Comparison of ENCODE assay signal across 9 cellular contexts in the genomic region with DNA sequence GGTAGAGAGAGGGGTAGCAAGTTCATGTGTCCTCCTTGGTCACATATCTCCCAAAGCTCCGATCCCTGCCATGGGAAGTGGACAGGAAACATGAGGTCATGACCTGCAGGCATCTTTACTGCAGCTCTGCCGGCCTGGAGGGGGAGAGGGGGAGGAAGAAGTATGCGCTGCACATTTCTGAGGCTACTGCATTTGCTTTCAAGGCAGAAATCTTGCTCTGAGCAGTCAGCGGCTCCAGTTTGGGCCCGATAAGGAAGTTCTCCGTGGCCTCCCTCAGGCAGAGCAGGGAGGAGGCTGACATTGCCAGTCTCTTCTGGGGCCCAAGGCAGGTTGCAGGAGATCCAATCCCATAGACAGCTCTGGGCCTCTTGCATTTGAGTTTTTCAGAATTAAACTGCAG. TPM values are rescaled to one million over a fixed set of nuclear protein-coding genes. Genes with fewer than 3 reads are reported as not detected.
DNase-seq lines count a peak whose midpoint lies in the region; ATAC-seq, FAIRE-seq and TF ChIP-seq lines count a peak whose summit lies in the region.
"Had no signal": no experiment of that assay in that cellular context is flagged by ENCODE, and none has a peak within 500 bp of the region (broad histone marks: within the 10 kb centered on the region; RNA-seq: fewer than 3 reads in every experiment).

No MANE protein-coding gene starts in this region.

- peak overlapping the region; percentile 55 for H2AK9ac ChIP-seq in IMR-90 (replicated peaks; ENCODE audit: low read depth, low read length, poor library complexity)

- TF ChIP-seq POLR2A in IMR-90 (IDR thresholded peaks at IDR 0.05; ENCODE audit: low read depth, low read length), result no peak

- FAIRE-seq in HTR-8/SVneo (lab: Jason Lieb, UNC), result no peak

- no peak overlapping the region for H2AK5ac ChIP-seq in IMR-90 (ENCODE audit: low read depth, low read length)

- peaks cover 4% of the 10 kb centered on the region; the same call in 1 of the 2 replicates for H4K20me1 ChIP-seq in IMR-90 (ENCODE audit: insufficient read depth, low read length)

- ATAC-seq in IMR-90 (ENCODE audit: low read depth), result no peak
- no peak for ATAC-seq in activated T-helper 17 cell treated with anti-CD3 and anti-CD28 coated beads, Interleukin-2, amount 50 U/mL, for 72 hours (replicated peaks)

- H3K9me3 ChIP-seq in IMR-90 (ENCODE audit: control insufficient read depth, insufficient read depth, low read length) (no peaks in the 10 kb centered on the region), mesodermal cell (ENCODE audit: control insufficient read depth, low read length) (no peaks in the 10 kb centered on the region)

- 0 out of 2 replicates have a peak overlapping the region, but pooled peaks have one; percentile 31 for H2BK20ac ChIP-seq in IMR-90 (ENCODE audit: low read depth, low read length)

- H3K9ac ChIP-seq in IMR-90 (ENCODE audit: low read depth, low read length), result no peak overlapping the region

- POLR2A ChIA-PET in IMR-90 (lab: Charles Lee; ENCODE audit: unreplicated experiment), result no interaction called here

- H4K8ac ChIP-seq in IMR-90 (ENCODE audit: low read depth in 2 of 2, low read length in 2 of 2), result no peak overlapping the region

- no peak overlapping the region for H2BK5ac ChIP-seq in IMR-90 (ENCODE audit: low read depth, low read length, poor library complexity, severe bottlenecking)

- H3K23ac ChIP-seq in IMR-90 (ENCODE audit: low read depth, low read length), result no peak overlapping the region

- in situ Hi-C loops in IMR-90 (cut with MboI; ENCODE audit: low sequenced_read_pairs), result loop anchor here (10.0 kb wide), 1 partner anchor 208 kb away; no protein-coding TSS in a partner anchor

- peaks cover 6 to 16% of the 10 kb centered on the region in 2 experiments for H3K79me1 ChIP-seq in IMR-90 (ENCODE audit: low read depth in 1 of 2, low read length in 2 of 2)

- H2AFZ ChIP-seq in IMR-90 (replicated peaks; ENCODE audit: low read length, poor library complexity), result peak overlapping the region; percentile 13

- peaks cover 11% of the 10 kb centered on the region; the same call in 1 of the 2 replicates for H3K4me1 ChIP-seq in IMR-90 (ENCODE audit: control insufficient read depth, insufficient read depth, low read length)
- peaks cover 52% of the 10 kb centered on the region for H3K4me1 ChIP-seq in mesodermal cell (ENCODE audit: control insufficient read depth, insufficient read depth, low read length, poor library complexity, severe bottlenecking)

- H3K36me3 Mint-ChIP-seq in CD14-positive monocyte, result peaks cover 15 to 19% of the 10 kb centered on the region in 2 donors
- peaks cover 26% of the 10 kb centered on the region for H3K36me3 Mint-ChIP-seq in activated T-helper 17 cell treated with anti-CD3 and anti-CD28 coated beads, Interleukin-2, amount 50 U/mL, for 72 hours (ENCODE audit: low read depth)

- H3K56ac ChIP-seq in IMR-90 (ENCODE audit: extremely low read depth, insufficient read depth, low read length), result no peak overlapping the region

- no peak for TF ChIP-seq CTCF in CD14-positive monocyte (IDR thresholded peaks at IDR 0.05)
- TF ChIP-seq CTCF in IMR-90 (conservative IDR thresholded peaks at IDR 0.05; ENCODE audit: low read depth, low read length), result no peak

- H3K36me3 ChIP-seq in IMR-90 (ENCODE audit: control insufficient read depth, insufficient read depth, low read length), result no peaks in the 10 kb centered on the region
- H3K36me3 ChIP-seq in mesodermal cell (ENCODE audit: control insufficient read depth, insufficient read depth, low read length), result no peaks in the 10 kb centered on the region

- no peak overlapping the region for H2BK15ac ChIP-seq in IMR-90 (ENCODE audit: low read depth, low read length)

- H3K4me3 ChIP-seq in IMR-90 (ENCODE audit: insufficient read depth, low read depth, low read length) (no peak overlapping the region), mesodermal cell (ENCODE audit: extremely low read depth, insufficient read depth, low read length, poor library complexity, severe bottlenecking) (no peak overlapping the region)

- H3K18ac ChIP-seq in IMR-90 (ENCODE audit: low read depth, low read length), result no peak overlapping the region

- no TSS peak for BruUV-seq in IMR-90 (replicated peaks; lab: Mats Ljungman, UMichigan)

- 36% methylated on average over 4 of the region's 6 CpGs; no CpG with 5 or more reads in 1 of the 2 experiments for WGBS in IMR-90 (ENCODE audit: extremely low coverage in 2 of 2, insufficient read length in 1 of 2), 2 experiments
- WGBS in mesodermal cell (ENCODE audit: insufficient coverage in 2 of 2), 2 experiments, result 24 to 40% methylated on average over 5 to 6 of the region's 6 CpGs

- no peak overlapping the region for H3K14ac ChIP-seq in IMR-90 (replicated peaks; ENCODE audit: low read depth, low read length)

- peak overlapping the region; percentile 60 to 71 for H3K4me3 Mint-ChIP-seq in CD14-positive monocyte
- peak overlapping the region; percentile 100 for H3K4me3 Mint-ChIP-seq in activated T-helper 17 cell treated with anti-CD3 and anti-CD28 coated beads, Interleukin-2, amount 50 U/mL, for 72 hours

- H3K27ac Mint-ChIP-seq in CD14-positive monocyte, result peak overlapping the region; percentile 46 to 85 (median 79)
- H3K27ac Mint-ChIP-seq in activated T-helper 17 cell treated with anti-CD3 and anti-CD28 coated beads, Interleukin-2, amount 50 U/mL, for 72 hours, result peak overlapping the region; percentile 31

- dilution Hi-C loops in IMR-90 (cut with HindIII; ENCODE audit: low sequenced_read_pairs, unreplicated experiment), result no loop called here

- no peak overlapping the region for H4K5ac ChIP-seq in IMR-90 (ENCODE audit: low read depth, low read length)

- H3K27ac ChIP-seq in IMR-90 (ENCODE audit: insufficient read depth, low read length), result no peak overlapping the region
- H3K27ac ChIP-seq in mesodermal cell (ENCODE audit: low read depth, low read length, severe bottlenecking), result peak overlapping the region; percentile 96

- DNase-seq in CD14-positive monocyte (ENCODE audit: low spot score) (no peak), IMR-90 (no peak), NAMALWA (ENCODE audit: low spot score) (no peak), NCI-H446 (lab: John Stamatoyannopoulos, UW) (no peak), HTR-8/SVneo (ENCODE audit: insufficient read length, low spot score) (no peak), NCI-H1105 (lab: John Stamatoyannopoulos, UW) (no peak)
- DNase-seq: DMS153 had no signal

- peaks cover 3% of the 10 kb centered on the region for H3K9me1 ChIP-seq in IMR-90 (ENCODE audit: insufficient read depth, low read length)

- H4K91ac ChIP-seq in IMR-90 (ENCODE audit: insufficient read depth, low read depth, low read length), result no peak overlapping the region

- H3K4ac ChIP-seq in IMR-90 (ENCODE audit: low read depth, low read length), result no peak overlapping the region

- no peak for TF ChIP-seq RAD21 in IMR-90 (IDR thresholded peaks at IDR 0.05; ENCODE audit: low read length)

- no peak overlapping the region for H2BK120ac ChIP-seq in IMR-90 (ENCODE audit: low read depth, low read length)

- peaks cover 0 to 2% (median 0%) of the 10 kb centered on the region in 7 donors for H3K9me3 Mint-ChIP-seq in CD14-positive monocyte
- no peaks in the 10 kb centered on the region for H3K9me3 Mint-ChIP-seq in activated T-helper 17 cell treated with anti-CD3 and anti-CD28 coated beads, Interleukin-2, amount 50 U/mL, for 72 hours

- no peaks in the 10 kb centered on the region; the same call in 1 of the 2 replicates for H3K27me3 ChIP-seq in IMR-90 (ENCODE audit: control insufficient read depth, insufficient read depth, low read length)

- no peak overlapping the region for H3K4me2 ChIP-seq in IMR-90 (ENCODE audit: low read depth, low read length)

- peaks cover 74% of the 10 kb centered on the region for H3K4me1 Mint-ChIP-seq in CD14-positive monocyte
- peaks cover 31% of the 10 kb centered on the region for H3K4me1 Mint-ChIP-seq in activated T-helper 17 cell treated with anti-CD3 and anti-CD28 coated beads, Interleukin-2, amount 50 U/mL, for 72 hours

- intact Hi-C loops in CD14-positive monocyte (cut with micrococcal nuclease), result loop anchor here in 1 of 2 donors (10.0 kb wide), 1 partner anchor 208 kb away; no protein-coding TSS in a partner anchor
- intact Hi-C loops in IMR-90 (cut with micrococcal nuclease), result loop anchor here (5.0 kb wide), 1 partner anchor 95 kb away; no protein-coding TSS in a partner anchor

- no peaks in the 10 kb centered on the region for H3K27me3 Mint-ChIP-seq in CD14-positive monocyte (ENCODE audit: low read depth in 3 of 3)
- H3K27me3 Mint-ChIP-seq in activated T-helper 17 cell treated with anti-CD3 and anti-CD28 coated beads, Interleukin-2, amount 50 U/mL, for 72 hours, result no peaks in the 10 kb centered on the region

- CTCF ChIA-PET in IMR-90 (lab: Yijun Ruan, JAX), result interaction anchor here (0.6 to 1.9 kb wide), 6 partner anchors 24 to 211 kb away, joined by 3 to 5 read pairs (median 4); no protein-coding TSS in a partner anchor

RNA-seq across cellular contexts. Expression of gene NHERF1, which starts 1.5 kb away (rescaled TPM):
- polyA plus RNA-seq in CD14-positive monocyte (100 to 1,000 TPM; 131 to 149 TPM), IMR-90 (2012; rRNA removed) (11.8 and 14.5 TPM in 2 replicates)
- 3.3 and 3.8 TPM in 2 replicates for total RNA-seq in IMR-90 (2012; rRNA removed)
- 12.1 and 16.9 TPM in 2 replicates for polyA plus RNA-seq in IMR-90 (2012; cell fraction: cytosol; rRNA removed)
- 8.0 and 9.1 TPM in 2 replicates for polyA plus RNA-seq in IMR-90 (2012; cell fraction: nucleus; rRNA removed; ENCODE audit: low replicate concordance)
- 100 to 1,000 TPM in 1 of 2 donors, 10 to 100 TPM in 1; 76.2 to 160 TPM for total RNA-seq in activated T-helper 17 cell treated with anti-CD3 and anti-CD28 coated beads, Interleukin-2, amount 50 U/mL, for 72 hours
- 178 TPM for polyA plus RNA-seq in mesodermal cell (2013, experiment 1 of 2)
- 224 TPM for polyA plus RNA-seq in mesodermal cell (2013, experiment 2 of 2)

RNA-seq across cellular contexts. Expression of gene RAB37, which starts 9.9 kb away (rescaled TPM):
- 10 to 100 TPM; 26.8 to 40.9 TPM for polyA plus RNA-seq in CD14-positive monocyte
- not detected in 2 replicates for total RNA-seq in IMR-90 (2012; rRNA removed)
- 0.19 TPM in 1 of 2 replicates, not detected in the other for polyA plus RNA-seq in IMR-90 (2012; rRNA removed)
- polyA plus RNA-seq in IMR-90 (2012; cell fraction: cytosol; rRNA removed), result 0.09 and 0.10 TPM in 2 replicates
- 0.12 and 0.16 TPM in 2 replicates for polyA plus RNA-seq in IMR-90 (2012; cell fraction: nucleus; rRNA removed; ENCODE audit: low replicate concordance)
- total RNA-seq in activated T-helper 17 cell treated with anti-CD3 and anti-CD28 coated beads, Interleukin-2, amount 50 U/mL, for 72 hours, result 1 to 10 TPM; 2.5 to 3.4 TPM
- polyA plus RNA-seq in mesodermal cell (2013, experiment 1 of 2), result 11.7 TPM
- 16.4 TPM for polyA plus RNA-seq in mesodermal cell (2013, experiment 2 of 2)

RNA-seq across cellular contexts. Expression of gene NAT9, which starts 29.2 kb away (rescaled TPM):
- polyA plus RNA-seq in CD14-positive monocyte, result 1 to 10 TPM; 7.1 to 7.8 TPM
- 25.8 and 48.9 TPM in 2 replicates for total RNA-seq in IMR-90 (2012; rRNA removed)
- 60.7 and 62.0 TPM in 2 replicates for polyA plus RNA-seq in IMR-90 (2012; rRNA removed)
- polyA plus RNA-seq in IMR-90 (2012; cell fraction: cytosol; rRNA removed), result 37.4 and 41.6 TPM in 2 replicates
- 399 and 532 TPM in 2 replicates for polyA plus RNA-seq in IMR-90 (2012; cell fraction: nucleus; rRNA removed; ENCODE audit: low replicate concordance)
- total RNA-seq in activated T-helper 17 cell treated with anti-CD3 and anti-CD28 coated beads, Interleukin-2, amount 50 U/mL, for 72 hours, result 10 to 100 TPM; 31.6 to 39.2 TPM
- 35.2 TPM for polyA plus RNA-seq in mesodermal cell (2013, experiment 1 of 2)
- polyA plus RNA-seq in mesodermal cell (2013, experiment 2 of 2), result 24.6 TPM

RNA-seq across cellular contexts. Expression of gene CD300LF, which starts 34.2 kb away (rescaled TPM):
- polyA plus RNA-seq in CD14-positive monocyte (100 to 1,000 TPM; 112 to 175 TPM), IMR-90 (2012; rRNA removed) (not detected in 2 replicates)
- total RNA-seq in IMR-90 (2012; rRNA removed), result not detected in 2 replicates
- not detected in 2 replicates for polyA plus RNA-seq in IMR-90 (2012; cell fraction: cytosol; rRNA removed)
- polyA plus RNA-seq in IMR-90 (2012; cell fraction: nucleus; rRNA removed; ENCODE audit: low replicate concordance), result not detected in 2 replicates
- total RNA-seq in activated T-helper 17 cell treated with anti-CD3 and anti-CD28 coated beads, Interleukin-2, amount 50 U/mL, for 72 hours, result not detected
- polyA plus RNA-seq in mesodermal cell (2013, experiment 1 of 2), result not detected
- not detected for polyA plus RNA-seq in mesodermal cell (2013, experiment 2 of 2)

Comparison
In these comparisons a context has a peak if more than half of its experiments do, and no peak if none do; other contexts are left out.
1. RNA of gene NHERF1, which starts 1.5 kb away (total RNA-seq): 76.2 to 160 TPM in activated T-helper 17 cell treated with anti-CD3 and anti-CD28 coated beads, Interleukin-2, amount 50 U/mL, for 72 hours; 3.3 to 3.8 TPM in IMR-90; every median in the first group is over 10 times any median in the second.